In the genomic region with DNA sequence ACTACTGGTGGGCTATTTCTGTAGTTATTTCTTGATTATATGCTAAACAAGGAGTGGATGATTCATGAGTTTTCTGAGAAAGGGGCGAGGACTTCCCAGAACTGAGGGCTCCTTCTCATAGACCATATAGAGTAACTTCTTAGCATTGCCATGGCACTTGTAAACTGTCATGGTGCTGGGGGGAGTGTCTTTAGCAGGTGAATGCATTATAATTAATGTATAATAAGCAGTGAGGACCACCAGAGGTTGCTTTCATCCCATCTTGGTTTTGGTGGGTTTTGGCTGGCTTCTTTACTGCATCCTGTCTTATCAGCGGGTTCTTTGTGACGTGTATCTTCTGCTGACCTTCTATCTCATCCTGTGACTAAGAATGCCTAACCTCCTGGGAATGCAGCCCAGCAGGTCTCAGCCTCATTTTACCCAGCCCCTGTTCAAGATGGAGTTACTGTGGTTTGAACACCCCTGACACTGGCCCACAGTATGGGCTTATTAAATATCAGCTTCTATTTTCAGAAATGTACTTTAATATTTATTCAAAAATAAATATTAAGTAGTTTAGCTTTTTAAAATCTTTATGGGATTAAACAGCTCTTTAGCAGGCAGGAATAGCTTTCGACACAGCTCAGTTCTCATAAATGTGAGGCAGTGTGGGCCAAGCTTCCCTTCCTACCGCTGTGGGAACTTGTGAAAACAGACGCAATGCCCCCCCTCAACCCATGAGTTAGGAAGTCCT, we compare ENCODE assay signal across 1 cellular context.
A peak's percentile ranks its signal among the peaks of the same experiment; 100 is the strongest.
TF ChIP-seq lines count a peak whose summit lies in the region.

No MANE protein-coding gene starts in this region.

TF ChIP-seq in HCT116, 20 proteins besides CTCF, POLR2A, EP300 and RAD21:
- TF ChIP-seq, protein P1, sequence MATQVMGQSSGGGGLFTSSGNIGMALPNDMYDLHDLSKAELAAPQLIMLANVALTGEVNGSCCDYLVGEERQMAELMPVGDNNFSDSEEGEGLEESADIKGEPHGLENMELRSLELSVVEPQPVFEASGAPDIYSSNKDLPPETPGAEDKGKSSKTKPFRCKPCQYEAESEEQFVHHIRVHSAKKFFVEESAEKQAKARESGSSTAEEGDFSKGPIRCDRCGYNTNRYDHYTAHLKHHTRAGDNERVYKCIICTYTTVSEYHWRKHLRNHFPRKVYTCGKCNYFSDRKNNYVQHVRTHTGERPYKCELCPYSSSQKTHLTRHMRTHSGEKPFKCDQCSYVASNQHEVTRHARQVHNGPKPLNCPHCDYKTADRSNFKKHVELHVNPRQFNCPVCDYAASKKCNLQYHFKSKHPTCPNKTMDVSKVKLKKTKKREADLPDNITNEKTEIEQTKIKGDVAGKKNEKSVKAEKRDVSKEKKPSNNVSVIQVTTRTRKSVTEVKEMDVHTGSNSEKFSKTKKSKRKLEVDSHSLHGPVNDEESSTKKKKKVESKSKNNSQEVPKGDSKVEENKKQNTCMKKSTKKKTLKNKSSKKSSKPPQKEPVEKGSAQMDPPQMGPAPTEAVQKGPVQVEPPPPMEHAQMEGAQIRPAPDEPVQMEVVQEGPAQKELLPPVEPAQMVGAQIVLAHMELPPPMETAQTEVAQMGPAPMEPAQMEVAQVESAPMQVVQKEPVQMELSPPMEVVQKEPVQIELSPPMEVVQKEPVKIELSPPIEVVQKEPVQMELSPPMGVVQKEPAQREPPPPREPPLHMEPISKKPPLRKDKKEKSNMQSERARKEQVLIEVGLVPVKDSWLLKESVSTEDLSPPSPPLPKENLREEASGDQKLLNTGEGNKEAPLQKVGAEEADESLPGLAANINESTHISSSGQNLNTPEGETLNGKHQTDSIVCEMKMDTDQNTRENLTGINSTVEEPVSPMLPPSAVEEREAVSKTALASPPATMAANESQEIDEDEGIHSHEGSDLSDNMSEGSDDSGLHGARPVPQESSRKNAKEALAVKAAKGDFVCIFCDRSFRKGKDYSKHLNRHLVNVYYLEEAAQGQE (IDR thresholded peaks at IDR 0.05; ENCODE audit: low read depth) = no peak
- no peak for TF ChIP-seq ZFX (IDR thresholded peaks at IDR 0.05)
- peak; percentile 69 for TF ChIP-seq FOSL1 (IDR thresholded peaks at IDR 0.05; ENCODE audit: low read depth)
- TF ChIP-seq YY1 (IDR thresholded peaks at IDR 0.05; ENCODE audit: extremely low read depth, insufficient replicate concordance, low read depth, low read length) = peak; percentile 77
- TF ChIP-seq EZH2 (IDR thresholded peaks at IDR 0.05) = no peak
- peak; percentile 74 for TF ChIP-seq SP1 (IDR thresholded peaks at IDR 0.05; ENCODE audit: low read depth)
- no peak; the same call in 1 of the 2 replicates for TF ChIP-seq CEBPB (IDR thresholded peaks at IDR 0.05; ENCODE audit: low read depth)
TF ChIP-seq in HCT116: peak in this region for 3.
